ENCODE assay signal across 8 cellular contexts in genomic region chr12:6745751-6746525, GRCh38. TPM values are rescaled to one million over a fixed set of nuclear protein-coding genes. Genes with fewer than 3 reads are reported as not detected.
A peak's percentile ranks its signal among the peaks of the same experiment; 100 is the strongest.
DNase-seq lines count a peak whose midpoint lies in the region; ATAC-seq, FAIRE-seq and TF ChIP-seq lines count a peak whose summit lies in the region.

No MANE protein-coding gene starts in this region.

- peaks cover 24% of the 10 kb centered on the region for H3K36me3 ChIP-seq in bronchial epithelial cell (ENCODE audit: control insufficient read depth, insufficient read depth, low read length)
- H3K36me3 ChIP-seq in neural progenitor cell: no peaks in the 10 kb centered on the region
- peaks cover 40 to 44% of the 10 kb centered on the region in 2 donors for H3K36me3 ChIP-seq in ascending aorta

- H3K4me3 ChIP-seq in bronchial epithelial cell (ENCODE audit: low read depth, low read length) (no peak overlapping the region), neural progenitor cell (no peak overlapping the region), ascending aorta (no peak overlapping the region)

- no peaks in the 10 kb centered on the region for H3K9me3 Mint-ChIP-seq in neural progenitor cell

- H3K4me1 ChIP-seq in neural progenitor cell (peaks cover 5% of the 10 kb centered on the region), ascending aorta (no peaks in the 10 kb centered on the region)

- no peaks in the 10 kb centered on the region for H4K20me1 ChIP-seq in neural progenitor cell (ENCODE audit: low read depth)

- peaks cover 29% of the 10 kb centered on the region for H3K36me3 Mint-ChIP-seq in neural progenitor cell

- H3K9me3 ChIP-seq in neural progenitor cell (ENCODE audit: low read depth): no peaks in the 10 kb centered on the region
- no peaks in the 10 kb centered on the region for H3K9me3 ChIP-seq in ascending aorta

- peak overlapping the region; percentile 40 for H3K27ac Mint-ChIP-seq in neural progenitor cell

- TF ChIP-seq CTCF in GM10248 (IDR thresholded peaks at IDR 0.05; ENCODE audit: control extremely low read depth, extremely low read depth, low read depth, missing control alignments) (no peak), bronchial epithelial cell (IDR thresholded peaks at IDR 0.05; ENCODE audit: insufficient read depth, low read length, severe bottlenecking) (no peak), neural progenitor cell (IDR thresholded peaks at IDR 0.05) (no peak), ascending aorta (IDR thresholded peaks at IDR 0.05) (no peak)

- H3K4me2 ChIP-seq in neural progenitor cell: no peak overlapping the region

- no peak overlapping the region for H3K9ac ChIP-seq in neural progenitor cell

- H3K27ac ChIP-seq in neural progenitor cell: no peak overlapping the region
- H3K27ac ChIP-seq in ascending aorta: peak overlapping the region in 1 of 2 donors; percentile 45

- H3K27me3 Mint-ChIP-seq in neural progenitor cell (ENCODE audit: insufficient read depth, low read depth): peaks cover 4% of the 10 kb centered on the region

- POLR2A ChIA-PET in GM10248 (lab: Yijun Ruan, JAX): interaction anchor here (1.0 to 1.2 kb wide), 2 partner anchors 23 to 121 kb away, joined by 3 to 8 read pairs; partner anchors contain the start of gene TPI1

- CTCF ChIA-PET in GM10248 (lab: Yijun Ruan, JAX): interaction anchor here (0.9 to 3.6 kb wide), 5 partner anchors 7 to 32 kb away, joined by 3 to 32 read pairs (median 7); partner anchors contain the start of genes MLF2 and PTMS

- H2AFZ ChIP-seq in neural progenitor cell (replicated peaks): no peak overlapping the region

- H3K4me3 Mint-ChIP-seq in neural progenitor cell: no peak overlapping the region

- H3F3A ChIP-seq in neural progenitor cell (ENCODE audit: low read depth): peaks cover 9% of the 10 kb centered on the region

- no peak for ATAC-seq in GM18868 (IDR thresholded peaks at IDR 0.05; ENCODE audit: unreplicated experiment)
- no peak for ATAC-seq in GM21576 (IDR thresholded peaks at IDR 0.05; ENCODE audit: unreplicated experiment)

- peaks cover 1% of the 10 kb centered on the region for H3K79me2 ChIP-seq in neural progenitor cell (ENCODE audit: low read depth)

- H3K27me3 ChIP-seq in bronchial epithelial cell (ENCODE audit: control insufficient read depth, insufficient read depth, low read length): no peaks in the 10 kb centered on the region
- H3K27me3 ChIP-seq in neural progenitor cell: no peaks in the 10 kb centered on the region
- H3K27me3 ChIP-seq in ascending aorta: no peaks in the 10 kb centered on the region

- H3K4me1 Mint-ChIP-seq in neural progenitor cell: peaks cover 18% of the 10 kb centered on the region

- peak; percentile 83 for FAIRE-seq in bronchial epithelial cell (lab: Jason Lieb, UNC)

- DNase-seq in GM10248 (ENCODE audit: extremely low spot score): peak; percentile 50
- peak; percentile 89 for DNase-seq in NOMO-1 treated with dmso at 0.1 percent for 144 hours (lab: John Stamatoyannopoulos, UW; ENCODE audit: unreplicated experiment)
- peak; percentile 87 for DNase-seq in bronchial epithelial cell (ENCODE audit: low read depth)
- DNase-seq in neural progenitor cell (ENCODE audit: low spot score): no peak
- no peak for DNase-seq in ascending aorta (ENCODE audit: low spot score in 2 of 2)
- no peak for DNase-seq in SW 1271 (lab: John Stamatoyannopoulos, UW)

- intact Hi-C loops in ascending aorta (cut with DNase I): no loop called here

RNA-seq across cellular contexts. Expression of gene MLF2, which starts 7.0 kb away (rescaled TPM):
- 136 and 180 TPM in 2 replicates for total RNA-seq in bronchial epithelial cell
- 120 and 164 TPM in 2 replicates for total RNA-seq in neural progenitor cell (ENCODE audit: low replicate concordance)
- 145 TPM for total RNA-seq in ascending aorta

RNA-seq across cellular contexts. Expression of gene PTMS, which starts 20.2 kb away (rescaled TPM):
- total RNA-seq in bronchial epithelial cell (17.6 and 35.3 TPM in 2 replicates), neural progenitor cell (ENCODE audit: low replicate concordance) (134 and 608 TPM in 2 replicates), ascending aorta (361 TPM)

RNA-seq across cellular contexts. Expression of gene COPS7A, which starts 22.1 kb away (rescaled TPM):
- total RNA-seq in bronchial epithelial cell (63.7 and 86.0 TPM in 2 replicates), neural progenitor cell (ENCODE audit: low replicate concordance) (24.5 and 41.8 TPM in 2 replicates), ascending aorta (221 TPM)

RNA-seq across cellular contexts. Expression of gene LAG3, which starts 26.4 kb away (rescaled TPM):
- total RNA-seq in bronchial epithelial cell (not detected in 2 replicates), neural progenitor cell (ENCODE audit: low replicate concordance) (0.45 and 2.9 TPM in 2 replicates), ascending aorta (not detected)

RNA-seq across cellular contexts. Expression of gene CD4, which starts 43.4 kb away (rescaled TPM):
- total RNA-seq in bronchial epithelial cell: not detected in 2 replicates
- 2.0 and 2.5 TPM in 2 replicates for total RNA-seq in neural progenitor cell (ENCODE audit: low replicate concordance)
- total RNA-seq in ascending aorta: 2.6 TPM

Comparison
In these comparisons a context has a peak if more than half of its experiments do, and no peak if none do; other contexts are left out.
1. DNase-seq: peak in GM10248 (single experiment), NOMO-1 treated with dmso at 0.1 percent for 144 hours (single experiment) and bronchial epithelial cell (single experiment); none in neural progenitor cell (single experiment), ascending aorta (0 of 2) and SW 1271 (0 of 2).